ENCODE assay signal across 8 cellular contexts in genomic region chr5:179679014-179679674, GRCh38. TPM values are rescaled to one million over a fixed set of nuclear protein-coding genes. Genes with fewer than 3 reads are reported as not detected.
DNase-seq lines count a peak whose midpoint lies in the region; ATAC-seq and TF ChIP-seq lines count a peak whose summit lies in the region.

No MANE protein-coding gene starts in this region.

- peak; percentile 49 for TF ChIP-seq CTCF in RWPE2 (IDR thresholded peaks at IDR 0.05; ENCODE audit: poor library complexity, severe bottlenecking)
- TF ChIP-seq CTCF in left ventricle myocardium inferior (IDR thresholded peaks at IDR 0.05; ENCODE audit: borderline replicate concordance): peak; percentile 54
- TF ChIP-seq CTCF in progenitor cell of endocrine pancreas (IDR thresholded peaks at IDR 0.05; ENCODE audit: unreplicated experiment): peak; percentile 40
- peak; percentile 29 to 49 (median 39) for TF ChIP-seq CTCF in uterus (IDR thresholded peaks at IDR 0.05)

- no peaks in the 10 kb centered on the region for H3K9me3 Mint-ChIP-seq in activated naive CD8-positive, alpha-beta T cell treated with anti-CD3 and anti-CD28 coated beads, Interleukin-2, amount 10 ng/mL, durations not matched to agents 7 days and 5 days
- H3K9me3 Mint-ChIP-seq in progenitor cell of endocrine pancreas (ENCODE audit: low read depth): peaks cover 4% of the 10 kb centered on the region

- POLR2A ChIA-PET in activated naive CD8-positive, alpha-beta T cell treated with anti-CD3 and anti-CD28 coated beads, Interleukin-2, amount 10 ng/mL, durations not matched to agents 7 days and 5 days (lab: Charles Lee): interaction anchor here (0.6 to 4.4 kb wide), 17 partner anchors 9 to 128 kb away, joined by 3 to 33 read pairs (median 4); partner anchors contain the start of genes CANX, HNRNPH1, MAML1 and MGAT4B

- H3K4me3 Mint-ChIP-seq in activated naive CD8-positive, alpha-beta T cell treated with anti-CD3 and anti-CD28 coated beads, Interleukin-2, amount 10 ng/mL, durations not matched to agents 7 days and 5 days: peak overlapping the region; percentile 99
- peak overlapping the region; percentile 92 for H3K4me3 Mint-ChIP-seq in progenitor cell of endocrine pancreas (ENCODE audit: low read depth)

- intact Hi-C loops in left ventricle myocardium inferior (cut with micrococcal nuclease) (no loop called here), uterus (cut with DNase I; ENCODE audit: low total_unique reads) (no loop called here)

- peaks cover 16% of the 10 kb centered on the region for H3K4me1 Mint-ChIP-seq in activated naive CD8-positive, alpha-beta T cell treated with anti-CD3 and anti-CD28 coated beads, Interleukin-2, amount 10 ng/mL, durations not matched to agents 7 days and 5 days
- peaks cover 15% of the 10 kb centered on the region for H3K4me1 Mint-ChIP-seq in progenitor cell of endocrine pancreas (ENCODE audit: low read depth)

- DNase-seq in RWPE2 (ENCODE audit: low spot score): peak; percentile 76
- peak; percentile 80 for DNase-seq in activated naive CD8-positive, alpha-beta T cell treated with anti-CD3 and anti-CD28 coated beads, Interleukin-2, amount 10 ng/mL, durations not matched to agents 7 days and 5 days
- peak; percentile 73 for DNase-seq in left ventricle myocardium inferior
- DNase-seq in progenitor cell of endocrine pancreas (ENCODE audit: low spot score, unreplicated experiment): peak; percentile 27
- DNase-seq in uterus: peak; percentile 77 to 83
- DNase-seq in SK-N-DZ (ENCODE audit: low spot score): no peak

- peaks cover 3% of the 10 kb centered on the region for H3K4me1 ChIP-seq in RWPE2 (ENCODE audit: insufficient read depth, poor library complexity, severe bottlenecking)
- H3K4me1 ChIP-seq in left ventricle myocardium inferior: peaks cover 27% of the 10 kb centered on the region
- peaks cover 0 to 9% of the 10 kb centered on the region in 2 donors for H3K4me1 ChIP-seq in uterus

- H3K36me3 ChIP-seq in RWPE2 (ENCODE audit: low read depth) (peaks cover 7% of the 10 kb centered on the region; the same call in 1 of the 2 replicates), left ventricle myocardium inferior (no peaks in the 10 kb centered on the region), uterus (no peaks in the 10 kb centered on the region)

- H3K27me3 ChIP-seq in RWPE2 (ENCODE audit: insufficient read depth, poor library complexity, severe bottlenecking) (no peaks in the 10 kb centered on the region), left ventricle myocardium inferior (ENCODE audit: low read depth) (no peaks in the 10 kb centered on the region), uterus (no peaks in the 10 kb centered on the region)

- peak overlapping the region; percentile 93 for H3K4me3 ChIP-seq in RWPE2 (ENCODE audit: severe bottlenecking)
- peak overlapping the region; percentile 89 for H3K4me3 ChIP-seq in left ventricle myocardium inferior
- peak overlapping the region; percentile 70 to 72 for H3K4me3 ChIP-seq in uterus

- H3K36me3 Mint-ChIP-seq in activated naive CD8-positive, alpha-beta T cell treated with anti-CD3 and anti-CD28 coated beads, Interleukin-2, amount 10 ng/mL, durations not matched to agents 7 days and 5 days: peaks cover 18% of the 10 kb centered on the region
- peaks cover 10% of the 10 kb centered on the region for H3K36me3 Mint-ChIP-seq in progenitor cell of endocrine pancreas (ENCODE audit: insufficient read depth)

- H3K27ac ChIP-seq in RWPE2 (ENCODE audit: poor library complexity, severe bottlenecking) (peak overlapping the region; percentile 34), left ventricle myocardium inferior (replicated peaks) (peak overlapping the region; percentile 91), uterus (peak overlapping the region; percentile 82 to 92)

- H3K9me3 ChIP-seq in RWPE2 (ENCODE audit: severe bottlenecking): no peaks in the 10 kb centered on the region
- H3K9me3 ChIP-seq in left ventricle myocardium inferior (replicated peaks): no peaks in the 10 kb centered on the region
- H3K9me3 ChIP-seq in uterus: no peaks in the 10 kb centered on the region

- ATAC-seq in GM18502 (IDR thresholded peaks at IDR 0.05; ENCODE audit: poor library complexity, unreplicated experiment): peak; percentile 15
- ATAC-seq in HG03108 (IDR thresholded peaks at IDR 0.05; ENCODE audit: unreplicated experiment): peak; percentile 15
- ATAC-seq in RWPE2 (ENCODE audit: low read depth): peak; percentile 6; the same call in 2 of the 3 replicates
- peak; percentile 37 for ATAC-seq in activated naive CD8-positive, alpha-beta T cell treated with anti-CD3 and anti-CD28 coated beads, Interleukin-2, amount 10 ng/mL, durations not matched to agents 7 days and 5 days (ENCODE audit: low read depth)

- TF ChIP-seq POLR2A in uterus (IDR thresholded peaks at IDR 0.05): no peak

- H3K27me3 Mint-ChIP-seq in activated naive CD8-positive, alpha-beta T cell treated with anti-CD3 and anti-CD28 coated beads, Interleukin-2, amount 10 ng/mL, durations not matched to agents 7 days and 5 days: no peaks in the 10 kb centered on the region
- no peaks in the 10 kb centered on the region for H3K27me3 Mint-ChIP-seq in progenitor cell of endocrine pancreas

- H3K27ac Mint-ChIP-seq in activated naive CD8-positive, alpha-beta T cell treated with anti-CD3 and anti-CD28 coated beads, Interleukin-2, amount 10 ng/mL, durations not matched to agents 7 days and 5 days: peak overlapping the region; percentile 99
- peak overlapping the region; percentile 89 for H3K27ac Mint-ChIP-seq in progenitor cell of endocrine pancreas

RNA-seq across cellular contexts. Expression of gene CBY3, which starts 1.7 kb away (rescaled TPM):
- under 1 TPM in 1 of 2 experiments, not detected in 1; 0.40 TPM for total RNA-seq in activated naive CD8-positive, alpha-beta T cell treated with anti-CD3 and anti-CD28 coated beads, Interleukin-2, amount 10 ng/mL, durations not matched to agents 7 days and 5 days
- total RNA-seq in left ventricle myocardium inferior (not detected), progenitor cell of endocrine pancreas (not detected in 2 replicates), uterus (not detected)
- polyA plus RNA-seq in SK-N-DZ (2014; cell fraction: cytosol; rRNA removed): not detected in 2 replicates
- polyA plus RNA-seq in SK-N-DZ (2014; cell fraction: nucleus; rRNA removed): not detected in 2 replicates

RNA-seq across cellular contexts. Expression of gene CANX, which starts 19.6 kb away (rescaled TPM):
- 100 to 1,000 TPM; 255 to 294 TPM for total RNA-seq in activated naive CD8-positive, alpha-beta T cell treated with anti-CD3 and anti-CD28 coated beads, Interleukin-2, amount 10 ng/mL, durations not matched to agents 7 days and 5 days
- 414 TPM for total RNA-seq in left ventricle myocardium inferior
- total RNA-seq in progenitor cell of endocrine pancreas: 571 and 574 TPM in 2 replicates
- total RNA-seq in uterus: 100 to 1,000 TPM; 155 to 550 (median 392) TPM
- polyA plus RNA-seq in SK-N-DZ (2014; cell fraction: cytosol; rRNA removed): 272 and 278 TPM in 2 replicates
- 116 and 122 TPM in 2 replicates for polyA plus RNA-seq in SK-N-DZ (2014; cell fraction: nucleus; rRNA removed)

RNA-seq across cellular contexts. Expression of gene MAML1, which starts 53.5 kb away (rescaled TPM):
- 10 to 100 TPM; 38.5 TPM for total RNA-seq in activated naive CD8-positive, alpha-beta T cell treated with anti-CD3 and anti-CD28 coated beads, Interleukin-2, amount 10 ng/mL, durations not matched to agents 7 days and 5 days
- total RNA-seq in left ventricle myocardium inferior (11.8 TPM), progenitor cell of endocrine pancreas (51.8 and 54.8 TPM in 2 replicates), uterus (10 to 100 TPM; 19.7 to 44.1 (median 21.4) TPM)
- 18.7 and 19.6 TPM in 2 replicates for polyA plus RNA-seq in SK-N-DZ (2014; cell fraction: cytosol; rRNA removed)
- polyA plus RNA-seq in SK-N-DZ (2014; cell fraction: nucleus; rRNA removed): 11.8 and 19.5 TPM in 2 replicates

RNA-seq across cellular contexts. Expression of gene HNRNPH1, which starts 55.7 kb away (rescaled TPM):
- 1,000 to 10,000 TPM; 1,103 to 1,162 TPM for total RNA-seq in activated naive CD8-positive, alpha-beta T cell treated with anti-CD3 and anti-CD28 coated beads, Interleukin-2, amount 10 ng/mL, durations not matched to agents 7 days and 5 days
- 207 TPM for total RNA-seq in left ventricle myocardium inferior
- 1,377 and 1,392 TPM in 2 replicates for total RNA-seq in progenitor cell of endocrine pancreas
- total RNA-seq in uterus: 1,000 to 10,000 TPM in 1 of 4 donors, 100 to 1,000 TPM in 3; 237 to 1,003 (median 495) TPM
- 473 and 506 TPM in 2 replicates for polyA plus RNA-seq in SK-N-DZ (2014; cell fraction: cytosol; rRNA removed)
- polyA plus RNA-seq in SK-N-DZ (2014; cell fraction: nucleus; rRNA removed): 1,378 and 1,791 TPM in 2 replicates

Comparison
In these comparisons a context has a peak if more than half of its experiments do, and no peak if none do; other contexts are left out.
1. H3K27ac ChIP-seq: peak in every context shown above with its lines; median percentile 91 in left ventricle myocardium inferior; 87 in uterus; 34 in RWPE2.